ENCODE assay signal across 27 cellular contexts in the genomic region with DNA sequence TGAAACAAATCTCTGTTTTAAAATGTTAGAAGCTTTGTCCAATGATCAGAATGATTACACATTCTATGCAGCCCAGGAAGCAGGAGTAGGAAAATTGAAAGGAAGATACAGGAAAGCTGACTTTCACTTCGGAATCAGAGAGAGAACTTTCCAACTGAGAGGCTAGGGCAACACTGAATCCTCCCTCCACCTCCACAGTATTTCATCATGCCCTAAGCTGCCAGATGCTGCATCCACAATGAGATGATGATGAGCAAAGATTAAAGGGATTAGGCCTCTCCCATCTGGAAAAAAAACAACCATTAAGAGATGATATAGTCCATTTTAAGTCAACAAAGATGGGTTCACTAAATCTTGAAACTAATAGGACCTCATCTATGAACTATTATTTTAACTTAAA.
DNase-seq lines count a peak whose midpoint lies in the region; FAIRE-seq and TF ChIP-seq lines count a peak whose summit lies in the region.
"Had no signal": no experiment of that assay in that cellular context is flagged by ENCODE, and none has a peak within 500 bp of the region (broad histone marks: within the 10 kb centered on the region; RNA-seq: fewer than 3 reads in every experiment).

No MANE protein-coding gene starts in this region.

- H3K4ac ChIP-seq in mesendoderm (ENCODE audit: low read depth, low read length): no peak overlapping the region

- no peak overlapping the region for H3K18ac ChIP-seq in mesendoderm (ENCODE audit: low read length)

- DNase-seq in D721Med (ENCODE audit: insufficient read length, low spot score) (no peak), NCI-H524 (lab: John Stamatoyannopoulos, UW) (peak; percentile 91 to 92), choroid plexus epithelial cell (ENCODE audit: low read depth) (peak; percentile 4), mesendoderm (peak; percentile 21), GF-D8 (lab: John Stamatoyannopoulos, UW) (no peak), COLO829 (ENCODE audit: low spot score) (no peak), vagina (ENCODE audit: extremely low spot score in 2 of 2) (no peak), SHP77 (lab: John Stamatoyannopoulos, UW) (no peak)
- DNase-seq: activated CD4-positive, alpha-beta T cell treated with anti-CD3 and anti-CD28 coated beads for 48 hours; activated naive CD4-positive, alpha-beta T cell treated with Interleukin-2 at 50 U/mL for 16 hours; activated T-cell treated with anti-CD3 and anti-CD28 coated beads, Interleukin-2, amount 50 U/mL, for 48 hours; amniotic stem cell; CD4-positive, alpha-beta T cell; colonic mucosa; effector memory CD8-positive, alpha-beta T cell; glutamatergic neuron; NCI-H1048; NCI-H2029 treated with DMSO at 0.1 percent for 48 hours; NCI-H226; sigmoid colon; stimulated activated naive CD8-positive, alpha-beta T cell treated with anti-CD3 and anti-CD28 coated beads, Interleukin-15, amount 100 ng/mL, for 72 hours; tibial artery had no signal

- H3K79me2 ChIP-seq in mesendoderm (ENCODE audit: control insufficient read depth, insufficient read depth, low read length): no peaks in the 10 kb centered on the region

- TF ChIP-seq POLR2A in vagina (IDR thresholded peaks at IDR 0.05): no peak

- no peak overlapping the region for H2BK120ac ChIP-seq in mesendoderm (ENCODE audit: low read depth, low read length)

- TF ChIP-seq CTCF in D721Med (IDR thresholded peaks at IDR 0.05; ENCODE audit: insufficient read depth, missing control alignments) (no peak), choroid plexus epithelial cell (conservative IDR thresholded peaks at IDR 0.05; ENCODE audit: low read depth, low read length) (no peak), vagina (IDR thresholded peaks at IDR 0.05) (no peak)

- no peak overlapping the region for H4K5ac ChIP-seq in mesendoderm (ENCODE audit: low read length)

- intact Hi-C loops in vagina (cut with DNase I): no loop called here

- H4K8ac ChIP-seq in mesendoderm (ENCODE audit: low read depth, low read length): no peak overlapping the region

- H3K56ac ChIP-seq in mesendoderm (ENCODE audit: low read length): no peak overlapping the region

- peak; percentile 95 for FAIRE-seq in D721Med (lab: Jason Lieb, UNC)
- FAIRE-seq: GM18507 had no signal

- H3K9me3 ChIP-seq in vagina: no peaks in the 10 kb centered on the region
- H3K9me3 ChIP-seq: breast epithelium, colonic mucosa, prostate gland, sigmoid colon, tibial artery had no signal

- H2AK5ac ChIP-seq in mesendoderm (ENCODE audit: low read length): no peak overlapping the region

- H2BK15ac ChIP-seq in mesendoderm (replicated peaks; ENCODE audit: low read depth): no peak overlapping the region

- H3K23ac ChIP-seq in mesendoderm (ENCODE audit: low read length): no peak overlapping the region

- no CpG with 5 or more reads among the region's 1 CpG for WGBS in mesendoderm (ENCODE audit: extremely low coverage, insufficient coverage, low lambda C conversion rate)

- H3K27ac ChIP-seq in mesendoderm (ENCODE audit: low read depth, low read length) (no peak overlapping the region), vagina (no peak overlapping the region)
- H3K27ac ChIP-seq: breast epithelium, colonic mucosa, HL-60, prostate gland, sigmoid colon, tibial artery had no signal

- no peak overlapping the region for H3K4me2 ChIP-seq in mesendoderm (ENCODE audit: low read length)

- no peaks in the 10 kb centered on the region for H3K79me1 ChIP-seq in mesendoderm (ENCODE audit: low read length)

- no peaks in the 10 kb centered on the region for H3K27me3 ChIP-seq in mesendoderm (ENCODE audit: insufficient read depth, low read length, poor library complexity)
- no peaks in the 10 kb centered on the region for H3K27me3 ChIP-seq in vagina
- H3K27me3 ChIP-seq: breast epithelium, colonic mucosa, sigmoid colon, tibial artery had no signal

- H3K9ac ChIP-seq in mesendoderm (ENCODE audit: low read length): no peak overlapping the region

- H3K4me3 ChIP-seq in choroid plexus epithelial cell (ENCODE audit: low read depth, low read length) (no peak overlapping the region), mesendoderm (ENCODE audit: low read length) (no peak overlapping the region), vagina (no peak overlapping the region)
- H3K4me3 ChIP-seq: breast epithelium, colonic mucosa, lung, prostate gland, sigmoid colon, tibial artery had no signal

- H2BK5ac ChIP-seq in mesendoderm (ENCODE audit: low read length): no peak overlapping the region

- H3K4me1 ChIP-seq in mesendoderm (ENCODE audit: control insufficient read depth, low read depth, low read length) (no peaks in the 10 kb centered on the region), vagina (no peaks in the 10 kb centered on the region)
- H3K4me1 ChIP-seq: breast epithelium, colonic mucosa, prostate gland, sigmoid colon, tibial artery had no signal

- H3K36me3 ChIP-seq in mesendoderm (ENCODE audit: control insufficient read depth, insufficient read depth, low read length) (no peaks in the 10 kb centered on the region), vagina (no peaks in the 10 kb centered on the region)
- H3K36me3 ChIP-seq: breast epithelium, colonic mucosa, prostate gland, sigmoid colon, tibial artery had no signal

Comparison
In these comparisons a context has a peak if more than half of its experiments do, and no peak if none do; other contexts are left out.
1. DNase-seq: peak in NCI-H524 (2 of 2), choroid plexus epithelial cell (single experiment) and mesendoderm (single experiment); none in D721Med (single experiment), GF-D8 (single experiment), COLO829 (single experiment), vagina (0 of 2) and SHP77 (0 of 2).